Comparison of ENCODE assay signal across 1 cellular context in the genomic region with DNA sequence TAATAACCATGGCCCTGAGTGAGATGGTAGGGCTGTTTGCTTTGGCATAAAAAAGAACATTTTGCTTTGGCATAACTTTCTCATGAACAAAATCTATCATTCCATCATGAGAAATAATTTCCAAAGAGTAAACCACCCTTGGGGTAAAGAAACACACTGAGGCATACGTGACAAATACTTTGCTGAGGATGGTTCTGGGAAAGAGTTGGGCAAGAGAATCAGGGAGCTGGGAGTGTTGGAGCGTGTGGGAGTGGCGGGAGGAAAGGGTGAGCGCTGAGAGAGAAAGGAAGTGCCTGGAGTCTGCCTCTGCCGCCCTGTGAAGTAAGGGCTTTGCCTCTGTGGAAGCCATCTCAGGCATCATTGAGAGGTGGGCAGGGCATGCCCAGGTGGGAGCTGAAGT.
TF ChIP-seq lines count a peak whose summit lies in the region.

No MANE protein-coding gene starts in this region.

TF ChIP-seq in H1, 55 proteins besides CTCF, POLR2A, EP300 and RAD21 (continued from another document):
- TF ChIP-seq, protein P1, sequence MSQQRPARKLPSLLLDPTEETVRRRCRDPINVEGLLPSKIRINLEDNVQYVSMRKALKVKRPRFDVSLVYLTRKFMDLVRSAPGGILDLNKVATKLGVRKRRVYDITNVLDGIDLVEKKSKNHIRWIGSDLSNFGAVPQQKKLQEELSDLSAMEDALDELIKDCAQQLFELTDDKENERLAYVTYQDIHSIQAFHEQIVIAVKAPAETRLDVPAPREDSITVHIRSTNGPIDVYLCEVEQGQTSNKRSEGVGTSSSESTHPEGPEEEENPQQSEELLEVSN (IDR thresholded peaks at IDR 0.05): no peak
- no peak for TF ChIP-seq CHD2 (IDR thresholded peaks at IDR 0.05; ENCODE audit: low read length)
- TF ChIP-seq CHD1 (IDR thresholded peaks at IDR 0.05; ENCODE audit: low read depth, low read length): no peak
- TF ChIP-seq SIN3A (conservative IDR thresholded peaks at IDR 0.05 in 1 of 2, IDR thresholded peaks at IDR 0.05 in 1 of 2; ENCODE audit: low read depth in 1 of 2, low read length in 2 of 2): no peak
- TF ChIP-seq USF2 (IDR thresholded peaks at IDR 0.05; ENCODE audit: low read length): no peak
- TF ChIP-seq TAF1 (IDR thresholded peaks at IDR 0.05; ENCODE audit: low read depth, low read length): no peak
- no peak for TF ChIP-seq RXRA (IDR thresholded peaks at IDR 0.05; ENCODE audit: insufficient read depth, low read depth, low read length)
- no peak for TF ChIP-seq SRF (IDR thresholded peaks at IDR 0.05; ENCODE audit: low read depth, low read length)
- TF ChIP-seq POLR2AphosphoS5 (IDR thresholded peaks at IDR 0.05; ENCODE audit: low read depth, low read length): no peak
- TF ChIP-seq CEBPB (IDR thresholded peaks at IDR 0.05; ENCODE audit: low read depth, low read length): no peak
- TF ChIP-seq RBBP5 (IDR thresholded peaks at IDR 0.05; ENCODE audit: borderline replicate concordance, low read depth, low read length): no peak
